ENCODE assay signal across 33 cellular contexts in genomic region chr10:74912674-74913073, GRCh38.
DNase-seq lines count a peak whose midpoint lies in the region; ATAC-seq, FAIRE-seq and TF ChIP-seq lines count a peak whose summit lies in the region.
"Had no signal": no experiment of that assay in that cellular context is flagged by ENCODE, and none has a peak within 500 bp of the region (broad histone marks: within the 10 kb centered on the region; RNA-seq: fewer than 3 reads in every experiment).

No MANE protein-coding gene starts in this region.

- H3K4me3 ChIP-seq in upper lobe of left lung: no peak overlapping the region
- H3K4me3 ChIP-seq: A549, cardiac muscle cell, coronary artery, MG63, thyroid gland had no signal

- peak overlapping the region; percentile 13 for H3K27ac Mint-ChIP-seq in activated CD4-positive, alpha-beta T cell treated with anti-CD3 and anti-CD28 coated beads, Interleukin-2, amount 10 ng/mL, durations not matched to agents 7 days and 5 days
- H3K27ac Mint-ChIP-seq in WTC11: 0 out of 2 replicates have a peak overlapping the region, but pooled peaks have one; percentile 13
- H3K27ac Mint-ChIP-seq in natural killer cell treated with Interleukin-12 subunit alpha and Interleukin-12 subunit beta and Interleukin-15 and Interleukin-18, amount 100 ng/mL, for 72 hours: no peak overlapping the region
- H3K27ac Mint-ChIP-seq in osteocyte (ENCODE audit: unreplicated experiment): no peak overlapping the region
- H3K27ac Mint-ChIP-seq: progenitor cell of endocrine pancreas; T-helper 1 cell treated with Interleukin-12 subunit alpha and Interleukin-12 subunit beta and Interleukin-4 antibody, amounts not matched to agents 30 μg/mL and 1 μg/mL, for 36 hours had no signal

- POLR2A ChIA-PET in activated CD4-positive, alpha-beta T cell treated with anti-CD3 and anti-CD28 coated beads, Interleukin-2, amount 10 ng/mL, durations not matched to agents 7 days and 5 days (lab: Charles Lee): no interaction called here
- POLR2A ChIA-PET in WTC11 (lab: Charles Lee): no interaction called here

- TF ChIP-seq EP300 in upper lobe of left lung (IDR thresholded peaks at IDR 0.05): no peak

- no peak overlapping the region for H3K4me3 Mint-ChIP-seq in activated CD4-positive, alpha-beta T cell treated with anti-CD3 and anti-CD28 coated beads, Interleukin-2, amount 10 ng/mL, durations not matched to agents 7 days and 5 days
- no peak overlapping the region for H3K4me3 Mint-ChIP-seq in WTC11
- peak overlapping the region; percentile 23 for H3K4me3 Mint-ChIP-seq in natural killer cell treated with Interleukin-12 subunit alpha and Interleukin-12 subunit beta and Interleukin-15 and Interleukin-18, amount 100 ng/mL, for 72 hours
- no peak overlapping the region for H3K4me3 Mint-ChIP-seq in osteocyte (ENCODE audit: unreplicated experiment)

- ATAC-seq in WTC11 (no peak), upper lobe of left lung (ENCODE audit: low FRiP score in 2 of 2) (no peak)
- ATAC-seq in natural killer cell treated with Interleukin-12 subunit alpha and Interleukin-12 subunit beta and Interleukin-15 and Interleukin-18, amount 100 ng/mL, for 72 hours: no peak
- ATAC-seq: A549, left cardiac atrium, PC-3, sciatic nerve had no signal

- peaks cover 25% of the 10 kb centered on the region for H3K4me1 Mint-ChIP-seq in activated CD4-positive, alpha-beta T cell treated with anti-CD3 and anti-CD28 coated beads, Interleukin-2, amount 10 ng/mL, durations not matched to agents 7 days and 5 days
- peaks cover 5% of the 10 kb centered on the region for H3K4me1 Mint-ChIP-seq in WTC11
- H3K4me1 Mint-ChIP-seq in natural killer cell treated with Interleukin-12 subunit alpha and Interleukin-12 subunit beta and Interleukin-15 and Interleukin-18, amount 100 ng/mL, for 72 hours (ENCODE audit: low read depth in 2 of 2): peaks cover 27 to 31% of the 10 kb centered on the region in 2 donors
- peaks cover 25% of the 10 kb centered on the region for H3K4me1 Mint-ChIP-seq in osteocyte (ENCODE audit: unreplicated experiment)

- peak; percentile 72 for FAIRE-seq in GM19239 (lab: Jason Lieb, UNC)
- FAIRE-seq: A549, astrocyte, HTR-8/SVneo had no signal

- H3K4me1 ChIP-seq in upper lobe of left lung: peaks cover 2 to 14% (median 5%) of the 10 kb centered on the region in 4 donors
- H3K4me1 ChIP-seq: Caco-2 had no signal

- WGBS in upper lobe of left lung, 2 donors: 89 to 95% methylated on average over 2 of the region's 2 CpGs

- H3K27me3 ChIP-seq in upper lobe of left lung: no peaks in the 10 kb centered on the region
- H3K27me3 ChIP-seq: cardiac muscle cell, MG63, thyroid gland had no signal

- H3K36me3 Mint-ChIP-seq in activated CD4-positive, alpha-beta T cell treated with anti-CD3 and anti-CD28 coated beads, Interleukin-2, amount 10 ng/mL, durations not matched to agents 7 days and 5 days (ENCODE audit: low read depth): peaks cover 3% of the 10 kb centered on the region
- H3K36me3 Mint-ChIP-seq in WTC11 (no peaks in the 10 kb centered on the region), osteocyte (ENCODE audit: unreplicated experiment) (no peaks in the 10 kb centered on the region)
- no peaks in the 10 kb centered on the region for H3K36me3 Mint-ChIP-seq in natural killer cell treated with Interleukin-12 subunit alpha and Interleukin-12 subunit beta and Interleukin-15 and Interleukin-18, amount 100 ng/mL, for 72 hours

- H3K9me3 Mint-ChIP-seq in activated CD4-positive, alpha-beta T cell treated with anti-CD3 and anti-CD28 coated beads, Interleukin-2, amount 10 ng/mL, durations not matched to agents 7 days and 5 days: peaks cover 6% of the 10 kb centered on the region
- H3K9me3 Mint-ChIP-seq in WTC11: 0 out of 2 replicates have a peak, but pooled peaks cover 3% of the 10 kb centered on the region
- H3K9me3 Mint-ChIP-seq in natural killer cell treated with Interleukin-12 subunit alpha and Interleukin-12 subunit beta and Interleukin-15 and Interleukin-18, amount 100 ng/mL, for 72 hours: no peaks in the 10 kb centered on the region
- H3K9me3 Mint-ChIP-seq in osteocyte (ENCODE audit: unreplicated experiment): no peaks in the 10 kb centered on the region

- no peaks in the 10 kb centered on the region for H3K36me3 ChIP-seq in upper lobe of left lung
- H3K36me3 ChIP-seq: cardiac muscle cell, MG63, thyroid gland had no signal

- TF ChIP-seq CTCF in WTC11 (IDR thresholded peaks at IDR 0.05) (no peak), upper lobe of left lung (IDR thresholded peaks at IDR 0.05) (no peak), osteocyte (IDR thresholded peaks at IDR 0.05) (no peak)

- H3K9me3 ChIP-seq in upper lobe of left lung: no peaks in the 10 kb centered on the region
- H3K9me3 ChIP-seq: A549, Caco-2, MG63, thyroid gland had no signal

- TF ChIP-seq POLR2A in upper lobe of left lung (IDR thresholded peaks at IDR 0.05): no peak

- H3K27ac ChIP-seq in upper lobe of left lung: no peak overlapping the region
- H3K27ac ChIP-seq: A549, cardiac muscle cell, epithelial cell of prostate, thyroid gland had no signal

- CTCF ChIA-PET in activated CD4-positive, alpha-beta T cell treated with anti-CD3 and anti-CD28 coated beads, Interleukin-2, amount 10 ng/mL, durations not matched to agents 7 days and 5 days (lab: Charles Lee): interaction anchor here (0.9 to 1.9 kb wide), 3 partner anchors 9 to 20 kb away, joined by 4 to 7 read pairs (median 5); no protein-coding TSS in a partner anchor
- CTCF ChIA-PET in WTC11 (lab: Charles Lee): no interaction called here

- DNase-seq in activated CD4-positive, alpha-beta T cell treated with anti-CD3 and anti-CD28 coated beads, Interleukin-2, amount 10 ng/mL, durations not matched to agents 7 days and 5 days: no peak
- no peak for DNase-seq in activated CD4-positive, alpha-beta T cell treated with anti-CD3 and anti-CD28 coated beads, Interleukin-2, amount 50 U/mL, for 4 hours
- DNase-seq in GM19239 (ENCODE audit: insufficient read length, low spot score): no peak
- no peak for DNase-seq in WTC11 (ENCODE audit: low spot score)
- no peak for DNase-seq in natural killer cell treated with Interleukin-12 subunit alpha and Interleukin-12 subunit beta and Interleukin-15 and Interleukin-18, amount 100 ng/mL, for 72 hours (ENCODE audit: low spot score)
- no peak for DNase-seq in upper lobe of left lung
- no peak for DNase-seq in osteocyte (ENCODE audit: extremely low spot score, unreplicated experiment)
- DNase-seq in GM03348 (ENCODE audit: low spot score): no peak
- DNase-seq: activated CD4-positive, alpha-beta T cell treated with anti-CD3 and anti-CD28 coated beads for 1 hour; activated gamma-delta T cell; Caco-2; effector memory CD4-positive, alpha-beta T cell; hippocampal formation; KBM-7; left cardiac atrium; MG63; NCI-H1105; NCI-H2029; NCI-H524 treated with DMSO at 0.1 percent for 48 hours; NK-92 treated with Interleukin-12 subunit alpha and Interleukin-12 subunit beta, amount 100 ng/mL, for 24 hours; PC-3; stimulated activated CD4-positive, alpha-beta T cell treated with anti-CD3 and anti-CD28 coated beads, Interleukin-12 subunit alpha, Interleukin-12 subunit beta, amount 100 ng/mL, for 4 hours; stimulated activated CD4-positive, alpha-beta T cell treated with anti-CD3 and anti-CD28 coated beads, Interleukin-2, amount 100 ng/mL, for 48 hours; thyroid gland had no signal

- no peaks in the 10 kb centered on the region for H3K27me3 Mint-ChIP-seq in activated CD4-positive, alpha-beta T cell treated with anti-CD3 and anti-CD28 coated beads, Interleukin-2, amount 10 ng/mL, durations not matched to agents 7 days and 5 days
- H3K27me3 Mint-ChIP-seq in WTC11 (ENCODE audit: low read depth): no peaks in the 10 kb centered on the region
- no peaks in the 10 kb centered on the region for H3K27me3 Mint-ChIP-seq in natural killer cell treated with Interleukin-12 subunit alpha and Interleukin-12 subunit beta and Interleukin-15 and Interleukin-18, amount 100 ng/mL, for 72 hours
- H3K27me3 Mint-ChIP-seq in osteocyte (ENCODE audit: unreplicated experiment): no peaks in the 10 kb centered on the region
- H3K27me3 Mint-ChIP-seq: progenitor cell of endocrine pancreas had no signal

TF ChIP-seq in WTC11, 78 proteins besides CTCF, POLR2A, EP300 and RAD21:
- TF ChIP-seq SMAD3 (CRISPR knock-in tag; IDR thresholded peaks at IDR 0.05; ENCODE audit: borderline replicate concordance) (no peak), ZNF532 (CRISPR knock-in tag; IDR thresholded peaks at IDR 0.05; ENCODE audit: borderline replicate concordance) (no peak), ZNF121 (CRISPR knock-in tag; IDR thresholded peaks at IDR 0.05) (peak; percentile 79)
TF ChIP-seq in WTC11: peak in this region for 1.

Comparison
In these comparisons a context has a peak if more than half of its experiments do, and no peak if none do; other contexts are left out.
1. H3K27ac Mint-ChIP-seq: peak in activated CD4-positive, alpha-beta T cell treated with anti-CD3 and anti-CD28 coated beads, Interleukin-2, amount 10 ng/mL, durations not matched to agents 7 days and 5 days (single experiment) and WTC11 (single experiment); none in natural killer cell treated with Interleukin-12 subunit alpha and Interleukin-12 subunit beta and Interleukin-15 and Interleukin-18, amount 100 ng/mL, for 72 hours (0 of 2) and osteocyte (single experiment).